In the genomic region with DNA sequence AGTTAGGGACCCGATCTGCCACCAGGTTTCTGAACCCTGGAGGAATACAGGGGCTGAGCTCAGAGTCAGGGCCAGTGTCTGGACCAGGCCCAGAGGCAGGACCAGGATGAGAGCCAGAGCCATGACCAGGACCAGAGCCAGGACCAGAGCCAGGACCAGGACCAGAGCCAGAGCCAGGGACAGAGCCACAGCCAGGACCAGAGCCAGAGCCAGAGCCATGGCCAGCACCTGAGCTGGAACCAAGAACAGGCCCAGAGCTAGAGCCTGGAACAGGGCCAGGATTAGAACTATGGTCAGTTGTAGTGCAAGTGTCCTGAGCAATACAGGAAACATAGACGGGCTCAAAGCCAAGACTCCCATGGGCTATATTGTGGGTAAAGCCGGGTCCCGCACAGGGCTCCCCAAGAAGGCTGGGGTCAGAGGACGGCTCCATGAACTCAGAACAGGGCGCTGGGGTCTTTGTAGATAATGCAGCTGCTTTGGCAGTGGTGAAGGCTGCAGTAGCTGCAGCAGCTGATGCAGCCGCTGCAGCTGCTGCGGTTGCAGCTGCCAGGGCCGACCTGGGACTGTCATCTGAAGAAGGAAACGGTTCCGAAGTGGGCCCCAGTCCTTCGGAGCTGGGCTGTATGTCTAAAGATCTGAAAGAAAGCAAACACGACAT, we compare ENCODE assay signal across 8 cellular contexts. TPM values are rescaled to one million over a fixed set of nuclear protein-coding genes. Genes with fewer than 3 reads are reported as not detected.
DNase-seq lines count a peak whose midpoint lies in the region; ATAC-seq and TF ChIP-seq lines count a peak whose summit lies in the region.

No MANE protein-coding gene starts in this region.

- H2AK9ac ChIP-seq in IMR-90 (replicated peaks; ENCODE audit: low read depth, low read length, poor library complexity), result peak overlapping the region; percentile 10

- POLR2A ChIA-PET in IMR-90 (lab: Charles Lee; ENCODE audit: unreplicated experiment), result interaction anchor here (0.9 kb wide), 1 partner anchor 16 kb away, joined by 4 read pairs; no protein-coding TSS in a partner anchor

- no peak overlapping the region for H2BK5ac ChIP-seq in IMR-90 (ENCODE audit: low read depth, low read length, poor library complexity, severe bottlenecking)

- peak overlapping the region; percentile 91 for H2AFZ ChIP-seq in IMR-90 (replicated peaks; ENCODE audit: low read length, poor library complexity)

- in situ Hi-C loops in IMR-90 (cut with MboI; ENCODE audit: low sequenced_read_pairs), result no loop called here

- no peak for TF ChIP-seq CTCF in 22Rv1 (IDR thresholded peaks at IDR 0.05)
- no peak for TF ChIP-seq CTCF in IMR-90 (conservative IDR thresholded peaks at IDR 0.05; ENCODE audit: low read depth, low read length)

- WGBS in IMR-90 (ENCODE audit: extremely low coverage in 2 of 2, insufficient read length in 1 of 2), 2 experiments, result 24% methylated on average over 10 of the region's 13 CpGs; no CpG with 5 or more reads in 1 of the 2 experiments
- WGBS in mesodermal cell (ENCODE audit: insufficient coverage in 2 of 2), 2 experiments, result 48 to 53% methylated on average over 13 of the region's 13 CpGs

- DNase-seq in IMR-90, result no peak
- peak in 19 of 61 donors; percentile 18 to 72 (median 36) for DNase-seq in caudate nucleus (lab: John Stamatoyannopoulos, UW)
- DNase-seq in T1000 (lab: John Stamatoyannopoulos, UW), result no peak
- DNase-seq in NCI-H2107 (lab: John Stamatoyannopoulos, UW), result no peak

- H3K9me3 ChIP-seq in IMR-90 (ENCODE audit: control insufficient read depth, insufficient read depth, low read length) (no peaks in the 10 kb centered on the region), mesodermal cell (ENCODE audit: control insufficient read depth, low read length) (no peaks in the 10 kb centered on the region)

- H3K36me3 ChIP-seq in IMR-90 (ENCODE audit: control insufficient read depth, insufficient read depth, low read length) (peaks cover 19% of the 10 kb centered on the region), mesodermal cell (ENCODE audit: control insufficient read depth, insufficient read depth, low read length) (peaks cover 36% of the 10 kb centered on the region)

- H4K91ac ChIP-seq in IMR-90 (ENCODE audit: insufficient read depth, low read depth, low read length), result no peak overlapping the region

- H3K27me3 ChIP-seq in IMR-90 (ENCODE audit: control insufficient read depth, insufficient read depth, low read length), result no peaks in the 10 kb centered on the region

- dilution Hi-C loops in IMR-90 (cut with HindIII; ENCODE audit: low sequenced_read_pairs, unreplicated experiment), result no loop called here

- no peak overlapping the region for H4K5ac ChIP-seq in IMR-90 (ENCODE audit: low read depth, low read length)

- CTCF ChIA-PET in IMR-90 (lab: Yijun Ruan, JAX), result interaction anchor here (0.8 to 1.3 kb wide), 4 partner anchors 15 to 134 kb away, joined by 3 to 4 read pairs (median 4); no protein-coding TSS in a partner anchor

- no peak overlapping the region for H2AK5ac ChIP-seq in IMR-90 (ENCODE audit: low read depth, low read length)

- H3K56ac ChIP-seq in IMR-90 (ENCODE audit: extremely low read depth, insufficient read depth, low read length), result no peak overlapping the region

- H3K9me1 ChIP-seq in IMR-90 (ENCODE audit: insufficient read depth, low read length), result peaks cover 6% of the 10 kb centered on the region; the same call in 1 of the 2 replicates

- H3K9ac ChIP-seq in IMR-90 (ENCODE audit: low read depth, low read length), result 0 out of 2 replicates have a peak overlapping the region, but pooled peaks have one; percentile 22

- BruUV-seq in IMR-90 (replicated peaks; lab: Mats Ljungman, UMichigan), result no TSS peak

- TF ChIP-seq RAD21 in IMR-90 (IDR thresholded peaks at IDR 0.05; ENCODE audit: low read length), result no peak

- H4K8ac ChIP-seq in IMR-90 (ENCODE audit: low read depth in 2 of 2, low read length in 2 of 2), result peak overlapping the region in 1 of 2 experiments; percentile 59; a peak in 1 of 4 replicates

- H3K4me1 ChIP-seq in IMR-90 (ENCODE audit: control insufficient read depth, insufficient read depth, low read length) (no peaks in the 10 kb centered on the region; the same call in 1 of the 2 replicates), mesodermal cell (ENCODE audit: control insufficient read depth, insufficient read depth, low read length, poor library complexity, severe bottlenecking) (peaks cover 18% of the 10 kb centered on the region)

- H3K23ac ChIP-seq in IMR-90 (ENCODE audit: low read depth, low read length), result no peak overlapping the region

- peaks cover 5% of the 10 kb centered on the region for H4K20me1 ChIP-seq in IMR-90 (ENCODE audit: insufficient read depth, low read length)

- H2BK20ac ChIP-seq in IMR-90 (ENCODE audit: low read depth, low read length), result no peak overlapping the region

- no peak overlapping the region for H2BK120ac ChIP-seq in IMR-90 (ENCODE audit: low read depth, low read length)

- H3K14ac ChIP-seq in IMR-90 (replicated peaks; ENCODE audit: low read depth, low read length), result no peak overlapping the region

- H3K4ac ChIP-seq in IMR-90 (ENCODE audit: low read depth, low read length), result no peak overlapping the region

- peak overlapping the region; percentile 60 for H3K4me3 ChIP-seq in IMR-90 (ENCODE audit: insufficient read depth, low read depth, low read length)
- peak overlapping the region; percentile 28 for H3K4me3 ChIP-seq in mesodermal cell (ENCODE audit: extremely low read depth, insufficient read depth, low read length, poor library complexity, severe bottlenecking)

- H3K27ac ChIP-seq in 22Rv1, result peak overlapping the region; percentile 51
- H3K27ac ChIP-seq in IMR-90 (ENCODE audit: insufficient read depth, low read length), result no peak overlapping the region
- peak overlapping the region; percentile 63 for H3K27ac ChIP-seq in caudate nucleus (ENCODE audit: low read depth, low read length)
- H3K27ac ChIP-seq in mesodermal cell (ENCODE audit: low read depth, low read length, severe bottlenecking), result peak overlapping the region; percentile 33

- no peak overlapping the region for H3K18ac ChIP-seq in IMR-90 (ENCODE audit: low read depth, low read length)

- H3K79me1 ChIP-seq in IMR-90 (ENCODE audit: low read depth in 1 of 2, low read length in 2 of 2), result peaks cover 10 to 21% of the 10 kb centered on the region in 2 experiments; a peak in 3 of 4 replicates

- H2BK15ac ChIP-seq in IMR-90 (ENCODE audit: low read depth, low read length), result no peak overlapping the region

- TF ChIP-seq POLR2A in IMR-90 (IDR thresholded peaks at IDR 0.05; ENCODE audit: low read depth, low read length), result no peak

- intact Hi-C loops in IMR-90 (cut with micrococcal nuclease), result loop anchor here (2.0 to 10.0 kb wide), 2 partner anchors 21 to 157 kb away; partner anchors contain the start of genes CCDC107, NPR2, RMRP and SIT1

- no peak for ATAC-seq in IMR-90 (ENCODE audit: low read depth)
- no peak for ATAC-seq in HG02571 (IDR thresholded peaks at IDR 0.05; ENCODE audit: unreplicated experiment)
- no peak for ATAC-seq in GM21360 (IDR thresholded peaks at IDR 0.05; ENCODE audit: unreplicated experiment)

- H3K4me2 ChIP-seq in IMR-90 (ENCODE audit: low read depth, low read length), result peak overlapping the region; percentile 92

TF ChIP-seq in IMR-90, 13 proteins besides CTCF, POLR2A, EP300 and RAD21 (continues in another document):
- TF ChIP-seq MAZ (IDR thresholded peaks at IDR 0.05; ENCODE audit: borderline replicate concordance, low read depth, low read length) (no peak), NFE2L2 (IDR thresholded peaks at IDR 0.05; ENCODE audit: low read depth, low read length) (no peak), CHD1 (IDR thresholded peaks at IDR 0.05; ENCODE audit: low read depth, low read length) (no peak), MAFK (IDR thresholded peaks at IDR 0.05; ENCODE audit: low read depth, low read length) (no peak)
- TF ChIP-seq, protein P1, sequence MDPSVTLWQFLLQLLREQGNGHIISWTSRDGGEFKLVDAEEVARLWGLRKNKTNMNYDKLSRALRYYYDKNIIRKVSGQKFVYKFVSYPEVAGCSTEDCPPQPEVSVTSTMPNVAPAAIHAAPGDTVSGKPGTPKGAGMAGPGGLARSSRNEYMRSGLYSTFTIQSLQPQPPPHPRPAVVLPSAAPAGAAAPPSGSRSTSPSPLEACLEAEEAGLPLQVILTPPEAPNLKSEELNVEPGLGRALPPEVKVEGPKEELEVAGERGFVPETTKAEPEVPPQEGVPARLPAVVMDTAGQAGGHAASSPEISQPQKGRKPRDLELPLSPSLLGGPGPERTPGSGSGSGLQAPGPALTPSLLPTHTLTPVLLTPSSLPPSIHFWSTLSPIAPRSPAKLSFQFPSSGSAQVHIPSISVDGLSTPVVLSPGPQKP (IDR thresholded peaks at IDR 0.05; ENCODE audit: borderline replicate concordance, low read depth, low read length), result no peak

RNA-seq across cellular contexts. Expression of gene SPAG8, which starts 0.6 kb away (rescaled TPM):
- total RNA-seq in IMR-90 (2012; rRNA removed), result 0.28 and 0.72 TPM in 2 replicates
- 0.62 and 0.84 TPM in 2 replicates for polyA plus RNA-seq in IMR-90 (2012; rRNA removed)
- polyA plus RNA-seq in IMR-90 (2012; cell fraction: cytosol; rRNA removed), result 0.35 and 0.49 TPM in 2 replicates
- 4.4 and 5.1 TPM in 2 replicates for polyA plus RNA-seq in IMR-90 (2012; cell fraction: nucleus; rRNA removed; ENCODE audit: low replicate concordance)
- 0.77 TPM for polyA plus RNA-seq in mesodermal cell (2013, experiment 1 of 2)
- polyA plus RNA-seq in mesodermal cell (2013, experiment 2 of 2), result 0.96 TPM

RNA-seq across cellular contexts. Expression of gene HINT2, which starts 3.3 kb away (rescaled TPM):
- total RNA-seq in IMR-90 (2012; rRNA removed), result 6.7 and 7.5 TPM in 2 replicates
- 17.4 and 20.6 TPM in 2 replicates for polyA plus RNA-seq in IMR-90 (2012; rRNA removed)
- polyA plus RNA-seq in IMR-90 (2012; cell fraction: cytosol; rRNA removed), result 26.5 and 46.4 TPM in 2 replicates
- 10.9 and 11.6 TPM in 2 replicates for polyA plus RNA-seq in IMR-90 (2012; cell fraction: nucleus; rRNA removed; ENCODE audit: low replicate concordance)
- polyA plus RNA-seq in mesodermal cell (2013, experiment 1 of 2), result 45.3 TPM
- 39.3 TPM for polyA plus RNA-seq in mesodermal cell (2013, experiment 2 of 2)

RNA-seq across cellular contexts. Expression of gene FAM221B, which starts 17.0 kb away (rescaled TPM):
- not detected in 2 replicates for total RNA-seq in IMR-90 (2012; rRNA removed)
- not detected in 2 replicates for polyA plus RNA-seq in IMR-90 (2012; rRNA removed)
- not detected in 2 replicates for polyA plus RNA-seq in IMR-90 (2012; cell fraction: cytosol; rRNA removed)
- polyA plus RNA-seq in IMR-90 (2012; cell fraction: nucleus; rRNA removed; ENCODE audit: low replicate concordance), result not detected in 2 replicates
- 0.55 TPM for polyA plus RNA-seq in mesodermal cell (2013, experiment 1 of 2)
- polyA plus RNA-seq in mesodermal cell (2013, experiment 2 of 2), result 0.46 TPM

RNA-seq across cellular contexts. Expression of gene TMEM8B, which starts 17.5 kb away (rescaled TPM):
- 0.56 and 0.72 TPM in 2 replicates for total RNA-seq in IMR-90 (2012; rRNA removed)
- 8.2 and 8.3 TPM in 2 replicates for polyA plus RNA-seq in IMR-90 (2012; rRNA removed)
- 4.6 and 10.5 TPM in 2 replicates for polyA plus RNA-seq in IMR-90 (2012; cell fraction: cytosol; rRNA removed)
- 24.1 and 54.4 TPM in 2 replicates for polyA plus RNA-seq in IMR-90 (2012; cell fraction: nucleus; rRNA removed; ENCODE audit: low replicate concordance)
- polyA plus RNA-seq in mesodermal cell (2013, experiment 1 of 2), result 18.4 TPM
- 14.2 TPM for polyA plus RNA-seq in mesodermal cell (2013, experiment 2 of 2)

RNA-seq across cellular contexts. Expression of gene NPR2, which starts 20.1 kb away (rescaled TPM):
- 5.2 and 6.4 TPM in 2 replicates for total RNA-seq in IMR-90 (2012; rRNA removed)
- 29.9 and 35.7 TPM in 2 replicates for polyA plus RNA-seq in IMR-90 (2012; rRNA removed)
- 12.3 and 21.9 TPM in 2 replicates for polyA plus RNA-seq in IMR-90 (2012; cell fraction: cytosol; rRNA removed)
- 47.1 and 127 TPM in 2 replicates for polyA plus RNA-seq in IMR-90 (2012; cell fraction: nucleus; rRNA removed; ENCODE audit: low replicate concordance)
- polyA plus RNA-seq in mesodermal cell (2013, experiment 1 of 2), result 44.1 TPM
- polyA plus RNA-seq in mesodermal cell (2013, experiment 2 of 2), result 35.2 TPM
